In the genomic region with DNA sequence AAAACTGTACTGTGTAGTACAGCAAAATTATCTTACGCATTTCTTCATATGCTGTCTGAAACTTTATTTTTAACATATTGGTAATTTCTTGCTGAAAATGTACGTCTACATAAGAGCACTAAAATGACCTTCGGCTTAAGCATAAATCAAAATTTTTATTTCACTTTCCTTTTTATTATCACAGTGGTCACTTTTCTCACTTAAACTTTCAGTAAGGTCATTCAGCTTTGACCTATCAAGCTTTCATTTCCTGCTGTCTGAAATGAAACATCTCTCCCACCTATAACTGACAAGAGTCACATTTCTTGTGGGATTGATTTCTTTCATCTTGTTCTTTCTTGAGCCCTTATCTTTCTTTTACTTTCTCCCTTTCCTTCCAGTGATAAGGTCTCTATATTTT, we compare ENCODE assay signal across 18 cellular contexts.
DNase-seq lines count a peak whose midpoint lies in the region; ATAC-seq and TF ChIP-seq lines count a peak whose summit lies in the region.
"Had no signal": no experiment of that assay in that cellular context is flagged by ENCODE, and none has a peak within 500 bp of the region (broad histone marks: within the 10 kb centered on the region; RNA-seq: fewer than 3 reads in every experiment).

No MANE protein-coding gene starts in this region.

- peaks cover under 1% of the 10 kb centered on the region for H3K9me3 Mint-ChIP-seq in stimulated activated memory B cell treated with anti-CD40 and anti-IgM and Interleukin-4, amounts not matched to agents 10 μg/mL and 1 μg/mL and 100 μg/mL, for 72 hours

- H3K4me3 Mint-ChIP-seq in stimulated activated memory B cell treated with anti-CD40 and anti-IgM and Interleukin-4, amounts not matched to agents 10 μg/mL and 1 μg/mL and 100 μg/mL, for 72 hours: no peak overlapping the region
- H3K4me3 Mint-ChIP-seq: CD4-positive, alpha-beta T cell; HFFc6 had no signal

- DNase-seq in GM12865 (ENCODE audit: low read depth): peak; percentile 3
- DNase-seq in Karpas-422: no peak
- peak; percentile 7 for DNase-seq in left kidney (ENCODE audit: low read depth, low spot score)
- DNase-seq in activated effector memory CD4-positive, alpha-beta T cell treated with anti-CD3 and anti-CD28 coated beads, Interleukin-2, amount 50 U/mL, for 16 hours: no peak
- DNase-seq: ACHN; AML-193; Caco-2; CD4-positive, alpha-beta T cell; GM23248; HFFc6 had no signal

- H4K20me1 ChIP-seq in Karpas-422 (ENCODE audit: insufficient read depth, low read depth, low read length): no peaks in the 10 kb centered on the region

- H3K4me3 ChIP-seq in GM12865 (ENCODE audit: low read depth, low read length): no peak overlapping the region
- H3K4me3 ChIP-seq in Karpas-422 (ENCODE audit: low read length): no peak overlapping the region
- H3K4me3 ChIP-seq: GM23248, HAP-1 had no signal

- no peak overlapping the region for H3K9ac ChIP-seq in Karpas-422 (ENCODE audit: low read length)
- H3K9ac ChIP-seq: GM23248, KMS-11 had no signal

- no peak overlapping the region for H3K4me2 ChIP-seq in Karpas-422 (ENCODE audit: low read depth, low read length, poor library complexity, severe bottlenecking)
- H3K4me2 ChIP-seq: KMS-11 had no signal

- no peaks in the 10 kb centered on the region for H3K36me3 ChIP-seq in Karpas-422 (ENCODE audit: insufficient read depth, low read length)
- H3K36me3 ChIP-seq: HAP-1 had no signal

- H3K4me1 ChIP-seq in Karpas-422 (ENCODE audit: low read length): peaks cover 12% of the 10 kb centered on the region
- H3K4me1 ChIP-seq: Caco-2, HAP-1 had no signal

- H3K27ac ChIP-seq in Karpas-422 (ENCODE audit: low read length): no peak overlapping the region
- H3K27ac ChIP-seq: C4-2B, GM23248, HL-60, KMS-11 had no signal

- no peaks in the 10 kb centered on the region for H3K9me3 ChIP-seq in Karpas-422 (ENCODE audit: low read length)
- H3K9me3 ChIP-seq: Caco-2, HAP-1 had no signal

- TF ChIP-seq CTCF in GM12865 (IDR thresholded peaks at IDR 0.05; ENCODE audit: insufficient read depth, low read depth, low read length, missing control alignments): no peak

- no peaks in the 10 kb centered on the region for H3K27me3 Mint-ChIP-seq in stimulated activated memory B cell treated with anti-CD40 and anti-IgM and Interleukin-4, amounts not matched to agents 10 μg/mL and 1 μg/mL and 100 μg/mL, for 72 hours
- H3K27me3 Mint-ChIP-seq: CD4-positive, alpha-beta T cell had no signal

- H3K9me2 ChIP-seq in Karpas-422 (replicated peaks; ENCODE audit: insufficient read depth, low read length): no peaks in the 10 kb centered on the region

- no peaks in the 10 kb centered on the region for H3K79me2 ChIP-seq in Karpas-422 (ENCODE audit: low read length)

- no peak overlapping the region for H3K27ac Mint-ChIP-seq in stimulated activated memory B cell treated with anti-CD40 and anti-IgM and Interleukin-4, amounts not matched to agents 10 μg/mL and 1 μg/mL and 100 μg/mL, for 72 hours
- H3K27ac Mint-ChIP-seq: CD4-positive, alpha-beta T cell; HFFc6 had no signal

- H3K4me1 Mint-ChIP-seq in stimulated activated memory B cell treated with anti-CD40 and anti-IgM and Interleukin-4, amounts not matched to agents 10 μg/mL and 1 μg/mL and 100 μg/mL, for 72 hours: no peaks in the 10 kb centered on the region

- ATAC-seq in GM18867 (IDR thresholded peaks at IDR 0.05; ENCODE audit: unreplicated experiment) (peak; percentile 54), HG03432 (IDR thresholded peaks at IDR 0.05; ENCODE audit: unreplicated experiment) (no peak), HG03280 (IDR thresholded peaks at IDR 0.05; ENCODE audit: unreplicated experiment) (no peak)
- ATAC-seq in stimulated activated memory B cell treated with anti-CD40 and anti-IgM and Interleukin-4, amounts not matched to agents 10 μg/mL and 1 μg/mL and 100 μg/mL, for 72 hours: no peak

- H3K36me3 Mint-ChIP-seq in stimulated activated memory B cell treated with anti-CD40 and anti-IgM and Interleukin-4, amounts not matched to agents 10 μg/mL and 1 μg/mL and 100 μg/mL, for 72 hours: no peaks in the 10 kb centered on the region

- peak overlapping the region; percentile 71; the same call in 1 of the 2 replicates for H2AFZ ChIP-seq in Karpas-422 (ENCODE audit: low read length)
- H2AFZ ChIP-seq: GM23248 had no signal

- no peaks in the 10 kb centered on the region for H3K27me3 ChIP-seq in Karpas-422 (ENCODE audit: low read length)

Comparison
In these comparisons a context has a peak if more than half of its experiments do, and no peak if none do; other contexts are left out.
1. DNase-seq: peak in GM12865 (single experiment) and left kidney (single experiment); none in Karpas-422 (single experiment) and activated effector memory CD4-positive, alpha-beta T cell treated with anti-CD3 and anti-CD28 coated beads, Interleukin-2, amount 50 U/mL, for 16 hours (single experiment).